Comparison of ENCODE assay signal across 11 cellular contexts in the genomic region with DNA sequence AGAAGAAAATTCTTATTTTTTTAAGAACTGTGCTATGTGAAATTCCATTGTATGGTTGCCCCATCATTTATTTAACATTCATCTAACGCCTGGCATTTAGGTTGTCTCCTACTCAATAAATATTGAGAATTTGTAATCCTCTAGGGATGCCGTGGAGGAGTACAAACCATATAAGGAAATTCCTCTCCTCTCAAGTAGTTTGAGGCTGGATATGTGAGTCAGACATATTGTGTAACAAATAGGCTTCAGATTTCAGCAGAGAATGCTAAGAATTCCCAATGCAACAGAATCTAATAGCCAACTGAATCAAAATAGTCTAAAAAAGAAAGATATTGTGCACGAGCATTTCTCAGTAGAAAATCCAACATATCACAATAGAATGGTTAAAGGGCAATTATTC.
A peak's percentile ranks its signal among the peaks of the same experiment; 100 is the strongest.
DNase-seq lines count a peak whose midpoint lies in the region; ATAC-seq, FAIRE-seq and TF ChIP-seq lines count a peak whose summit lies in the region.
"Had no signal": no experiment of that assay in that cellular context is flagged by ENCODE, and none has a peak within 500 bp of the region (broad histone marks: within the 10 kb centered on the region; RNA-seq: fewer than 3 reads in every experiment).

No MANE protein-coding gene starts in this region.

- H3K9me3 ChIP-seq in esophagus muscularis mucosa = no peaks in the 10 kb centered on the region

- H3K4me3 ChIP-seq in esophagus muscularis mucosa (no peak overlapping the region), retinal pigment epithelial cell (ENCODE audit: low read length) (no peak overlapping the region)

- TF ChIP-seq CTCF in esophagus muscularis mucosa (IDR thresholded peaks at IDR 0.05) = no peak
- TF ChIP-seq CTCF in retinal pigment epithelial cell (conservative IDR thresholded peaks at IDR 0.05; ENCODE audit: low read depth, low read length) = no peak

- 27% methylated on average over 3 of the region's 3 CpGs for WGBS in esophagus muscularis mucosa

- DNase-seq in EL (peak; percentile 76), NCI-H2171 (lab: John Stamatoyannopoulos, UW) (peak; percentile 72), esophagus muscularis mucosa (ENCODE audit: extremely low spot score) (no peak), retinal pigment epithelial cell (ENCODE audit: low read depth) (peak; percentile 81), H54 (ENCODE audit: insufficient read length, low spot score) (no peak), T1000 (lab: John Stamatoyannopoulos, UW) (no peak)
- no peak for DNase-seq in activated CD8-positive, alpha-beta memory T cell treated with anti-CD3 and anti-CD28 coated beads, Interleukin-2, amount 50 U/mL, for 48 hours
- DNase-seq: activated CD8-positive, alpha-beta memory T cell treated with anti-CD3 and anti-CD28 coated beads, Interleukin-2, amount 50 U/mL, for 4 hours; cortex of kidney; islet precursor cell had no signal

- H3K27ac ChIP-seq in esophagus muscularis mucosa (replicated peaks in 1 of 4) = peak overlapping the region in 3 of 4 donors; percentile 55 to 69 (median 62)

- H3K36me3 ChIP-seq in esophagus muscularis mucosa = no peaks in the 10 kb centered on the region

- intact Hi-C loops in esophagus muscularis mucosa (cut with DNase I) = no loop called here

- no peak for TF ChIP-seq EP300 in esophagus muscularis mucosa (IDR thresholded peaks at IDR 0.05)

- H3K4me1 ChIP-seq in esophagus muscularis mucosa = peaks cover 0 to 18% (median 4%) of the 10 kb centered on the region in 4 donors

- no peak for TF ChIP-seq POLR2A in esophagus muscularis mucosa (IDR thresholded peaks at IDR 0.05; ENCODE audit: low read depth)
- no peak for TF ChIP-seq POLR2A in H54 (IDR thresholded peaks at IDR 0.05; ENCODE audit: low read depth, low read length)

- H3K27me3 ChIP-seq in esophagus muscularis mucosa = no peaks in the 10 kb centered on the region

- no peak for ATAC-seq in GM19035 (IDR thresholded peaks at IDR 0.05; ENCODE audit: unreplicated experiment)

- FAIRE-seq in H54 (lab: Jason Lieb, UNC) = no peak

Comparison
In these comparisons a context has a peak if more than half of its experiments do, and no peak if none do; other contexts are left out.
1. DNase-seq: peak in EL (single experiment), NCI-H2171 (single experiment) and retinal pigment epithelial cell (single experiment); none in esophagus muscularis mucosa (single experiment), activated CD8-positive, alpha-beta memory T cell treated with anti-CD3 and anti-CD28 coated beads, Interleukin-2, amount 50 U/mL, for 48 hours (single experiment), H54 (single experiment) and T1000 (single experiment).